In genomic region chr14:92121670-92122350, GRCh38 we compare ENCODE assay signal across 1 cellular context.
TF ChIP-seq lines count a peak whose summit lies in the region.

Gene CPSF2 (plus strand): TSS chr14:92121969. CDS start chr14:92130985, 9,016 bp downstream.
Gene NDUFB1 (minus strand): TSS chr14:92121706. CDS start chr14:92117637, 4,069 bp downstream.

TF ChIP-seq in HEK293, 187 proteins besides CTCF, POLR2A, EP300 and RAD21 (continued from another document and continues in another):
- TF ChIP-seq, protein P1, sequence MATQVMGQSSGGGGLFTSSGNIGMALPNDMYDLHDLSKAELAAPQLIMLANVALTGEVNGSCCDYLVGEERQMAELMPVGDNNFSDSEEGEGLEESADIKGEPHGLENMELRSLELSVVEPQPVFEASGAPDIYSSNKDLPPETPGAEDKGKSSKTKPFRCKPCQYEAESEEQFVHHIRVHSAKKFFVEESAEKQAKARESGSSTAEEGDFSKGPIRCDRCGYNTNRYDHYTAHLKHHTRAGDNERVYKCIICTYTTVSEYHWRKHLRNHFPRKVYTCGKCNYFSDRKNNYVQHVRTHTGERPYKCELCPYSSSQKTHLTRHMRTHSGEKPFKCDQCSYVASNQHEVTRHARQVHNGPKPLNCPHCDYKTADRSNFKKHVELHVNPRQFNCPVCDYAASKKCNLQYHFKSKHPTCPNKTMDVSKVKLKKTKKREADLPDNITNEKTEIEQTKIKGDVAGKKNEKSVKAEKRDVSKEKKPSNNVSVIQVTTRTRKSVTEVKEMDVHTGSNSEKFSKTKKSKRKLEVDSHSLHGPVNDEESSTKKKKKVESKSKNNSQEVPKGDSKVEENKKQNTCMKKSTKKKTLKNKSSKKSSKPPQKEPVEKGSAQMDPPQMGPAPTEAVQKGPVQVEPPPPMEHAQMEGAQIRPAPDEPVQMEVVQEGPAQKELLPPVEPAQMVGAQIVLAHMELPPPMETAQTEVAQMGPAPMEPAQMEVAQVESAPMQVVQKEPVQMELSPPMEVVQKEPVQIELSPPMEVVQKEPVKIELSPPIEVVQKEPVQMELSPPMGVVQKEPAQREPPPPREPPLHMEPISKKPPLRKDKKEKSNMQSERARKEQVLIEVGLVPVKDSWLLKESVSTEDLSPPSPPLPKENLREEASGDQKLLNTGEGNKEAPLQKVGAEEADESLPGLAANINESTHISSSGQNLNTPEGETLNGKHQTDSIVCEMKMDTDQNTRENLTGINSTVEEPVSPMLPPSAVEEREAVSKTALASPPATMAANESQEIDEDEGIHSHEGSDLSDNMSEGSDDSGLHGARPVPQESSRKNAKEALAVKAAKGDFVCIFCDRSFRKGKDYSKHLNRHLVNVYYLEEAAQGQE (tag by site-specific recombination; IDR thresholded peaks at IDR 0.05), result peak; percentile 36; the same call in 1 of the 2 replicates
- TF ChIP-seq ZNF654 (tag by site-specific recombination; IDR thresholded peaks at IDR 0.05; ENCODE audit: low read depth) (no peak), PBX3 (CRISPR knock-in tag; IDR thresholded peaks at IDR 0.05) (peak; percentile 64; the same call in 1 of the 2 replicates), KLF16 (tag by site-specific recombination; IDR thresholded peaks at IDR 0.05) (peak; percentile 84), ZNF324 (tag by site-specific recombination; IDR thresholded peaks at IDR 0.05) (peak; percentile 93), OVOL3 (tag by site-specific recombination; IDR thresholded peaks at IDR 0.05) (0 out of 2 replicates have a peak, but pooled peaks have one; percentile 44), PATZ1 (tag by site-specific recombination; IDR thresholded peaks at IDR 0.05) (peak; percentile 49; the same call in 1 of the 2 replicates), SP2 (tag by site-specific recombination; IDR thresholded peaks at IDR 0.05) (peak; percentile 54; the same call in 1 of the 2 replicates), SCRT1 (tag by site-specific recombination; IDR thresholded peaks at IDR 0.05; ENCODE audit: borderline replicate concordance) (peak; percentile 14; the same call in 1 of the 2 replicates), ZBTB48 (tag by site-specific recombination; IDR thresholded peaks at IDR 0.05) (peak; percentile 77; the same call in 1 of the 2 replicates), HOXA7 (CRISPR knock-in tag; IDR thresholded peaks at IDR 0.05; ENCODE audit: borderline replicate concordance) (no peak), ZNF416 (tag by site-specific recombination; IDR thresholded peaks at IDR 0.05) (no peak), ZFP41 (tag by site-specific recombination; IDR thresholded peaks at IDR 0.05; ENCODE audit: borderline replicate concordance) (no peak), ZNF596 (tag by site-specific recombination; IDR thresholded peaks at IDR 0.05) (no peak), ZSCAN30 (tag by site-specific recombination; IDR thresholded peaks at IDR 0.05) (peak; percentile 44; the same call in 1 of the 2 replicates), OSR2 (tag by site-specific recombination; IDR thresholded peaks at IDR 0.05) (peak; percentile 56; the same call in 1 of the 2 replicates), ZNF510 (tag by site-specific recombination; IDR thresholded peaks at IDR 0.05; ENCODE audit: insufficient replicate concordance) (no peak), GLI4 (tag by site-specific recombination; IDR thresholded peaks at IDR 0.05) (0 out of 2 replicates have a peak, but pooled peaks have one; percentile 20)
- TF ChIP-seq, protein P2, sequence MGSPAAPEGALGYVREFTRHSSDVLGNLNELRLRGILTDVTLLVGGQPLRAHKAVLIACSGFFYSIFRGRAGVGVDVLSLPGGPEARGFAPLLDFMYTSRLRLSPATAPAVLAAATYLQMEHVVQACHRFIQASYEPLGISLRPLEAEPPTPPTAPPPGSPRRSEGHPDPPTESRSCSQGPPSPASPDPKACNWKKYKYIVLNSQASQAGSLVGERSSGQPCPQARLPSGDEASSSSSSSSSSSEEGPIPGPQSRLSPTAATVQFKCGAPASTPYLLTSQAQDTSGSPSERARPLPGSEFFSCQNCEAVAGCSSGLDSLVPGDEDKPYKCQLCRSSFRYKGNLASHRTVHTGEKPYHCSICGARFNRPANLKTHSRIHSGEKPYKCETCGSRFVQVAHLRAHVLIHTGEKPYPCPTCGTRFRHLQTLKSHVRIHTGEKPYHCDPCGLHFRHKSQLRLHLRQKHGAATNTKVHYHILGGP (tag by site-specific recombination; IDR thresholded peaks at IDR 0.05), result no peak
- TF ChIP-seq, protein P3, sequence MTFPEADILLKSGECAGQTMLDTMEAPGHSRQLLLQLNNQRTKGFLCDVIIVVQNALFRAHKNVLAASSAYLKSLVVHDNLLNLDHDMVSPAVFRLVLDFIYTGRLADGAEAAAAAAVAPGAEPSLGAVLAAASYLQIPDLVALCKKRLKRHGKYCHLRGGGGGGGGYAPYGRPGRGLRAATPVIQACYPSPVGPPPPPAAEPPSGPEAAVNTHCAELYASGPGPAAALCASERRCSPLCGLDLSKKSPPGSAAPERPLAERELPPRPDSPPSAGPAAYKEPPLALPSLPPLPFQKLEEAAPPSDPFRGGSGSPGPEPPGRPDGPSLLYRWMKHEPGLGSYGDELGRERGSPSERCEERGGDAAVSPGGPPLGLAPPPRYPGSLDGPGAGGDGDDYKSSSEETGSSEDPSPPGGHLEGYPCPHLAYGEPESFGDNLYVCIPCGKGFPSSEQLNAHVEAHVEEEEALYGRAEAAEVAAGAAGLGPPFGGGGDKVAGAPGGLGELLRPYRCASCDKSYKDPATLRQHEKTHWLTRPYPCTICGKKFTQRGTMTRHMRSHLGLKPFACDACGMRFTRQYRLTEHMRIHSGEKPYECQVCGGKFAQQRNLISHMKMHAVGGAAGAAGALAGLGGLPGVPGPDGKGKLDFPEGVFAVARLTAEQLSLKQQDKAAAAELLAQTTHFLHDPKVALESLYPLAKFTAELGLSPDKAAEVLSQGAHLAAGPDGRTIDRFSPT (tag by site-specific recombination; IDR thresholded peaks at IDR 0.05), result peak; percentile 63; the same call in 1 of the 2 replicates
- TF ChIP-seq, protein P4, sequence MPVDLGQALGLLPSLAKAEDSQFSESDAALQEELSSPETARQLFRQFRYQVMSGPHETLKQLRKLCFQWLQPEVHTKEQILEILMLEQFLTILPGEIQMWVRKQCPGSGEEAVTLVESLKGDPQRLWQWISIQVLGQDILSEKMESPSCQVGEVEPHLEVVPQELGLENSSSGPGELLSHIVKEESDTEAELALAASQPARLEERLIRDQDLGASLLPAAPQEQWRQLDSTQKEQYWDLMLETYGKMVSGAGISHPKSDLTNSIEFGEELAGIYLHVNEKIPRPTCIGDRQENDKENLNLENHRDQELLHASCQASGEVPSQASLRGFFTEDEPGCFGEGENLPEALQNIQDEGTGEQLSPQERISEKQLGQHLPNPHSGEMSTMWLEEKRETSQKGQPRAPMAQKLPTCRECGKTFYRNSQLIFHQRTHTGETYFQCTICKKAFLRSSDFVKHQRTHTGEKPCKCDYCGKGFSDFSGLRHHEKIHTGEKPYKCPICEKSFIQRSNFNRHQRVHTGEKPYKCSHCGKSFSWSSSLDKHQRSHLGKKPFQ (tag by site-specific recombination; IDR thresholded peaks at IDR 0.05), result peak; percentile 29; the same call in 1 of the 2 replicates
- TF ChIP-seq, protein P5, sequence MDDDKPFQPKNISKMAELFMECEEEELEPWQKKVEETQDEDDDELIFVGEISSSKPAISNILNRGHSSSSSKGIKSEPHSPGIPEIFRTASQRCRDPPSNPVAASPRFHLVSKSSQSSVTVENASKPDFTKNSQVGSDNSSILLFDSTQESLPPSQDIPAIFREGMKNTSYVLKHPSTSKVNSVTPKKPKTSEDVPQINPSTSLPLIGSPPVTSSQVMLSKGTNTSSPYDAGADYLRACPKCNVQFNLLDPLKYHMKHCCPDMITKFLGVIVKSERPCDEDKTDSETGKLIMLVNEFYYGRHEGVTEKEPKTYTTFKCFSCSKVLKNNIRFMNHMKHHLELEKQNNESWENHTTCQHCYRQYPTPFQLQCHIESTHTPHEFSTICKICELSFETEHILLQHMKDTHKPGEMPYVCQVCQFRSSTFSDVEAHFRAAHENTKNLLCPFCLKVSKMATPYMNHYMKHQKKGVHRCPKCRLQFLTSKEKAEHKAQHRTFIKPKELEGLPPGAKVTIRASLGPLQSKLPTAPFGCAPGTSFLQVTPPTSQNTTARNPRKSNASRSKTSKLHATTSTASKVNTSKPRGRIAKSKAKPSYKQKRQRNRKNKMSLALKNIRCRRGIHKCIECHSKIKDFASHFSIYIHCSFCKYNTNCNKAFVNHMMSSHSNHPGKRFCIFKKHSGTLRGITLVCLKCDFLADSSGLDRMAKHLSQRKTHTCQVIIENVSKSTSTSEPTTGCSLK (tag by site-specific recombination; IDR thresholded peaks at IDR 0.05), result no peak
- TF ChIP-seq, protein P6, sequence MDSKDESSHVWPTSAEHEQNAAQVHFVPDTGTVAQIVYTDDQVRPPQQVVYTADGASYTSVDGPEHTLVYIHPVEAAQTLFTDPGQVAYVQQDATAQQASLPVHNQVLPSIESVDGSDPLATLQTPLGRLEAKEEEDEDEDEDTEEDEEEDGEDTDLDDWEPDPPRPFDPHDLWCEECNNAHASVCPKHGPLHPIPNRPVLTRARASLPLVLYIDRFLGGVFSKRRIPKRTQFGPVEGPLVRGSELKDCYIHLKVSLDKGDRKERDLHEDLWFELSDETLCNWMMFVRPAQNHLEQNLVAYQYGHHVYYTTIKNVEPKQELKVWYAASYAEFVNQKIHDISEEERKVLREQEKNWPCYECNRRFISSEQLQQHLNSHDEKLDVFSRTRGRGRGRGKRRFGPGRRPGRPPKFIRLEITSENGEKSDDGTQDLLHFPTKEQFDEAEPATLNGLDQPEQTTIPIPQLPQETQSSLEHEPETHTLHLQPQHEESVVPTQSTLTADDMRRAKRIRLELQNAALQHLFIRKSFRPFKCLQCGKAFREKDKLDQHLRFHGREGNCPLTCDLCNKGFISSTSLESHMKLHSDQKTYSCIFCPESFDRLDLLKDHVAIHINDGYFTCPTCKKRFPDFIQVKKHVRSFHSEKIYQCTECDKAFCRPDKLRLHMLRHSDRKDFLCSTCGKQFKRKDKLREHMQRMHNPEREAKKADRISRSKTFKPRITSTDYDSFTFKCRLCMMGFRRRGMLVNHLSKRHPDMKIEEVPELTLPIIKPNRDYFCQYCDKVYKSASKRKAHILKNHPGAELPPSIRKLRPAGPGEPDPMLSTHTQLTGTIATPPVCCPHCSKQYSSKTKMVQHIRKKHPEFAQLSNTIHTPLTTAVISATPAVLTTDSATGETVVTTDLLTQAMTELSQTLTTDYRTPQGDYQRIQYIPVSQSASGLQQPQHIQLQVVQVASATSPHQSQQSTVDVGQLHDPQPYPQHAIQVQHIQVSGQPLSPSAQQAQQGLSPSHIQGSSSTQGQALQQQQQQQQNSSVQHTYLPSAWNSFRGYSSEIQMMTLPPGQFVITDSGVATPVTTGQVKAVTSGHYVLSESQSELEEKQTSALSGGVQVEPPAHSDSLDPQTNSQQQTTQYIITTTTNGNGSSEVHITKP (tag by site-specific recombination; IDR thresholded peaks at IDR 0.05), result peak; percentile 100
- TF ChIP-seq, protein P7, sequence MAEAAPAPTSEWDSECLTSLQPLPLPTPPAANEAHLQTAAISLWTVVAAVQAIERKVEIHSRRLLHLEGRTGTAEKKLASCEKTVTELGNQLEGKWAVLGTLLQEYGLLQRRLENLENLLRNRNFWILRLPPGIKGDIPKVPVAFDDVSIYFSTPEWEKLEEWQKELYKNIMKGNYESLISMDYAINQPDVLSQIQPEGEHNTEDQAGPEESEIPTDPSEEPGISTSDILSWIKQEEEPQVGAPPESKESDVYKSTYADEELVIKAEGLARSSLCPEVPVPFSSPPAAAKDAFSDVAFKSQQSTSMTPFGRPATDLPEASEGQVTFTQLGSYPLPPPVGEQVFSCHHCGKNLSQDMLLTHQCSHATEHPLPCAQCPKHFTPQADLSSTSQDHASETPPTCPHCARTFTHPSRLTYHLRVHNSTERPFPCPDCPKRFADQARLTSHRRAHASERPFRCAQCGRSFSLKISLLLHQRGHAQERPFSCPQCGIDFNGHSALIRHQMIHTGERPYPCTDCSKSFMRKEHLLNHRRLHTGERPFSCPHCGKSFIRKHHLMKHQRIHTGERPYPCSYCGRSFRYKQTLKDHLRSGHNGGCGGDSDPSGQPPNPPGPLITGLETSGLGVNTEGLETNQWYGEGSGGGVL (tag by site-specific recombination; IDR thresholded peaks at IDR 0.05), result peak; percentile 19; the same call in 1 of the 2 replicates
- TF ChIP-seq, protein P8, sequence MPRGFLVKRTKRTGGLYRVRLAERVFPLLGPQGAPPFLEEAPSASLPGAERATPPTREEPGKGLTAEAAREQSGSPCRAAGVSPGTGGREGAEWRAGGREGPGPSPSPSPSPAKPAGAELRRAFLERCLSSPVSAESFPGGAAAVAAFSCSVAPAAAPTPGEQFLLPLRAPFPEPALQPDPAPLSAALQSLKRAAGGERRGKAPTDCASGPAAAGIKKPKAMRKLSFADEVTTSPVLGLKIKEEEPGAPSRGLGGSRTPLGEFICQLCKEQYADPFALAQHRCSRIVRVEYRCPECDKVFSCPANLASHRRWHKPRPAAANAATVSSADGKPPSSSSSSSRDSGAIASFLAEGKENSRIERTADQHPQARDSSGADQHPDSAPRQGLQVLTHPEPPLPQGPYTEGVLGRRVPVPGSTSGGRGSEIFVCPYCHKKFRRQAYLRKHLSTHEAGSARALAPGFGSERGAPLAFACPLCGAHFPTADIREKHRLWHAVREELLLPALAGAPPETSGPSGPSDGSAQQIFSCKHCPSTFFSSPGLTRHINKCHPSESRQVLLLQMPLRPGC (tag by site-specific recombination; IDR thresholded peaks at IDR 0.05), result peak; percentile 55; the same call in 1 of the 2 replicates
